In genomic region chr21:37208741-37209225, GRCh38 we compare ENCODE assay signal across 8 cellular contexts. TPM values are rescaled to one million over a fixed set of nuclear protein-coding genes. Genes with fewer than 3 reads are reported as not detected.
DNase-seq lines count a peak whose midpoint lies in the region; ATAC-seq and TF ChIP-seq lines count a peak whose summit lies in the region.

No MANE protein-coding gene starts in this region.

- peaks cover 2% of the 10 kb centered on the region for H3K27me3 Mint-ChIP-seq in IgD-negative memory B cell
- H3K27me3 Mint-ChIP-seq in activated CD8-positive, alpha-beta memory T cell treated with anti-CD3 and anti-CD28 coated beads, Interleukin-2, amount 10 ng/mL, durations not matched to agents 7 days and 5 days, result peaks cover 3% of the 10 kb centered on the region

- H3K4me3 Mint-ChIP-seq in IgD-negative memory B cell, result peak overlapping the region; percentile 74 to 94 (median 86)
- no peak overlapping the region for H3K4me3 Mint-ChIP-seq in activated CD8-positive, alpha-beta memory T cell treated with anti-CD3 and anti-CD28 coated beads, Interleukin-2, amount 10 ng/mL, durations not matched to agents 7 days and 5 days

- no peaks in the 10 kb centered on the region for H3K36me3 Mint-ChIP-seq in IgD-negative memory B cell
- peaks cover 5% of the 10 kb centered on the region for H3K36me3 Mint-ChIP-seq in activated CD8-positive, alpha-beta memory T cell treated with anti-CD3 and anti-CD28 coated beads, Interleukin-2, amount 10 ng/mL, durations not matched to agents 7 days and 5 days

- intact Hi-C loops in posterior vena cava (cut with DNase I), result no loop called here
- intact Hi-C loops in left lung (cut with DNase I), result no loop called here

- TF ChIP-seq CTCF in GM12865 (IDR thresholded peaks at IDR 0.05; ENCODE audit: insufficient read depth, low read depth, low read length, missing control alignments), result no peak
- no peak for TF ChIP-seq CTCF in left lung (IDR thresholded peaks at IDR 0.05)

- DNase-seq in GM12865 (ENCODE audit: low read depth), result peak; percentile 87
- DNase-seq in medulla oblongata (ENCODE audit: extremely low spot score), result peak; percentile 54
- no peak for DNase-seq in posterior vena cava (ENCODE audit: low spot score)
- DNase-seq in activated CD8-positive, alpha-beta memory T cell treated with anti-CD3 and anti-CD28 coated beads, Interleukin-2, amount 10 ng/mL, durations not matched to agents 7 days and 5 days, result no peak
- no peak for DNase-seq in left lung
- no peak for DNase-seq in COLO668 (lab: John Stamatoyannopoulos, UW; ENCODE audit: unreplicated experiment)

- ATAC-seq in GM21526 (IDR thresholded peaks at IDR 0.05; ENCODE audit: low FRiP score, unreplicated experiment), result peak; percentile 24
- ATAC-seq in activated CD8-positive, alpha-beta memory T cell treated with anti-CD3 and anti-CD28 coated beads, Interleukin-2, amount 10 ng/mL, durations not matched to agents 7 days and 5 days, result no peak
- no peak for ATAC-seq in left lung

- H3K4me1 ChIP-seq in left lung, result peaks cover 12 to 15% of the 10 kb centered on the region in 2 donors

- H3K27ac ChIP-seq in left lung, result no peak overlapping the region

- H3K4me3 ChIP-seq in GM12865 (ENCODE audit: low read depth, low read length), result peak overlapping the region; percentile 63
- H3K4me3 ChIP-seq in left lung, result no peak overlapping the region

- peaks cover 22 to 32% (median 24%) of the 10 kb centered on the region in 3 donors for H3K4me1 Mint-ChIP-seq in IgD-negative memory B cell
- peaks cover 17% of the 10 kb centered on the region for H3K4me1 Mint-ChIP-seq in activated CD8-positive, alpha-beta memory T cell treated with anti-CD3 and anti-CD28 coated beads, Interleukin-2, amount 10 ng/mL, durations not matched to agents 7 days and 5 days

- no peaks in the 10 kb centered on the region for H3K9me3 ChIP-seq in left lung

- H3K9me3 Mint-ChIP-seq in IgD-negative memory B cell, result no peaks in the 10 kb centered on the region
- H3K9me3 Mint-ChIP-seq in activated CD8-positive, alpha-beta memory T cell treated with anti-CD3 and anti-CD28 coated beads, Interleukin-2, amount 10 ng/mL, durations not matched to agents 7 days and 5 days (ENCODE audit: low read depth), result no peaks in the 10 kb centered on the region

- H3K27ac Mint-ChIP-seq in IgD-negative memory B cell, result peak overlapping the region; percentile 86 to 94 (median 92)
- no peak overlapping the region for H3K27ac Mint-ChIP-seq in activated CD8-positive, alpha-beta memory T cell treated with anti-CD3 and anti-CD28 coated beads, Interleukin-2, amount 10 ng/mL, durations not matched to agents 7 days and 5 days

- CTCF ChIA-PET in activated CD8-positive, alpha-beta memory T cell treated with anti-CD3 and anti-CD28 coated beads, Interleukin-2, amount 10 ng/mL, durations not matched to agents 7 days and 5 days (lab: Charles Lee), result no interaction called here

- H3K36me3 ChIP-seq in left lung, result no peaks in the 10 kb centered on the region

- no peaks in the 10 kb centered on the region for H3K27me3 ChIP-seq in left lung

RNA-seq across cellular contexts. Expression of gene VPS26C, which starts 58.4 kb away (rescaled TPM):
- polyA plus RNA-seq in IgD-negative memory B cell, result 64.8 TPM
- total RNA-seq in posterior vena cava (10 to 100 TPM; 42.0 to 44.4 TPM), left lung (10 to 100 TPM; 46.0 to 66.2 TPM)
- 10 to 100 TPM; 83.1 to 94.3 TPM for total RNA-seq in activated CD8-positive, alpha-beta memory T cell treated with anti-CD3 and anti-CD28 coated beads, Interleukin-2, amount 10 ng/mL, durations not matched to agents 7 days and 5 days

Comparison
In these comparisons a context has a peak if more than half of its experiments do, and no peak if none do; other contexts are left out.
1. DNase-seq: peak in GM12865 (single experiment) and medulla oblongata (single experiment); none in posterior vena cava (single experiment), activated CD8-positive, alpha-beta memory T cell treated with anti-CD3 and anti-CD28 coated beads, Interleukin-2, amount 10 ng/mL, durations not matched to agents 7 days and 5 days (single experiment), left lung (0 of 2) and COLO668 (single experiment).